In genomic region chr14:101411770-101412169, GRCh38 we compare ENCODE assay signal across 10 cellular contexts.
"Had no signal": no experiment of that assay in that cellular context is flagged by ENCODE, and none has a peak within 500 bp of the region (broad histone marks: within the 10 kb centered on the region; RNA-seq: fewer than 3 reads in every experiment).

No MANE protein-coding gene starts in this region.

- ATAC-seq: HepG2 had no signal

- DNase-seq: GM23248, H9, HCEC 1CT, KBM-7 had no signal

- H2AFZ ChIP-seq: GM23248 had no signal

- H3K4me3 Mint-ChIP-seq: H9, IgD-negative memory B cell had no signal

- H3K27ac ChIP-seq: GM23248, HL-60, KMS-11 had no signal

- FAIRE-seq: H1, H54, HepG2 had no signal

- H3K4me3 ChIP-seq: GM23248 had no signal

- H3K27ac Mint-ChIP-seq: H9, IgD-negative memory B cell had no signal

- H3K4me2 ChIP-seq: KMS-11 had no signal
